1 cellular context compared by ENCODE assay signal in genomic region chr2:187586091-187586632, GRCh38.
TF ChIP-seq lines count a peak whose summit lies in the region.

No MANE protein-coding gene starts in this region.

TF ChIP-seq in K562, 482 proteins besides CTCF, POLR2A, EP300 and RAD21 (continued from another document):
- TF ChIP-seq GTF3C2 (IDR thresholded peaks at IDR 0.05; ENCODE audit: borderline replicate concordance, extremely low read depth, insufficient read length) (no peak), CEBPB (tag; IDR thresholded peaks at IDR 0.05) (peak; percentile 63)
